2 cellular contexts compared by ENCODE assay signal in the genomic region with DNA sequence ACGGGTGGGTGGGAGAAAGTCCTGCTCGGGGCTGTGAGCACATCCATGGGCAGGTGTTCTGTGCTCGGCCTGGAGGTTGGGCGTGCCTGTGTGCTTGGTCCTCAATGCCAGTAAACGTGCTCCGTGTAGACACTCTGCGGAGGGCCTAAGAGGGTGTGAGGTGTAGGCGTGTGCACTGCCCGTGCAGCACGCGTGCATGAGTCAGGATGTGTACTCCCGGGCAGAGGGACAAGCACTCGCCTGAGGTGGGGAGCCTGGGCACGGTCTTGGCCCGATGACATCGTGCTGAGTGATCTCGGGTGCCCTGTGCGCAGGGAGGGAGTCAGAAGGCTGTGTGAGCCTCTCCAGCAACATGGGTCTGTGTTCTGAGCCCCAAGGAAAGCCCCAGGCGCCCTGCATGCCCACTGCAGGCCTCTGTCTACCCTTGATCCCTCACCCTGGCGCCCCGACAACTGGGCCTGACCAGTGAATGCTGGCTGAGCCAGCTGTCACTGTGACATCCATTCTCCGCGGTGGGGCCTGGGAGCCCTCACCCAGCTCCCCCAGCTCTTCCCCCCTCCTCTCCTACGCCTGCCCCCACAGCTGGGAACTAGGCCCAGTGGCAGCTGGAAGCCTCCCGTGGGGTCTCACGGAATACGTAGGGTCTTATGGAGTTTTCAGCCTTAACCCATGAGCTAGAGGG.
TF ChIP-seq lines count a peak whose summit lies in the region.

No MANE protein-coding gene starts in this region.

TF ChIP-seq in SK-N-SH, 30 proteins besides CTCF, POLR2A, EP300 and RAD21:
- TF ChIP-seq, protein P1, sequence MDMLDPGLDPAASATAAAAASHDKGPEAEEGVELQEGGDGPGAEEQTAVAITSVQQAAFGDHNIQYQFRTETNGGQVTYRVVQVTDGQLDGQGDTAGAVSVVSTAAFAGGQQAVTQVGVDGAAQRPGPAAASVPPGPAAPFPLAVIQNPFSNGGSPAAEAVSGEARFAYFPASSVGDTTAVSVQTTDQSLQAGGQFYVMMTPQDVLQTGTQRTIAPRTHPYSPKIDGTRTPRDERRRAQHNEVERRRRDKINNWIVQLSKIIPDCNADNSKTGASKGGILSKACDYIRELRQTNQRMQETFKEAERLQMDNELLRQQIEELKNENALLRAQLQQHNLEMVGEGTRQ (IDR thresholded peaks at IDR 0.05; ENCODE audit: borderline replicate concordance, low read depth, low read length), result no peak
- TF ChIP-seq FOXJ3 (CRISPR knock-in tag; IDR thresholded peaks at IDR 0.05), result no peak
- TF ChIP-seq FOXM1 (IDR thresholded peaks at IDR 0.05; ENCODE audit: low read depth), result no peak
- TF ChIP-seq ELF1 (IDR thresholded peaks at IDR 0.05), result no peak
- no peak for TF ChIP-seq TEAD4 (IDR thresholded peaks at IDR 0.05; ENCODE audit: borderline replicate concordance, insufficient read depth)
- TF ChIP-seq GATA2 (CRISPR knock-in tag; IDR thresholded peaks at IDR 0.05), result no peak
- no peak for TF ChIP-seq RCOR1 (IDR thresholded peaks at IDR 0.05; ENCODE audit: low read length)

TF ChIP-seq in SK-N-SH treated with all-trans-retinoic acid at 6 μM for 48 hours, 23 proteins besides CTCF, POLR2A, EP300 and RAD21:
- TF ChIP-seq, protein P2, sequence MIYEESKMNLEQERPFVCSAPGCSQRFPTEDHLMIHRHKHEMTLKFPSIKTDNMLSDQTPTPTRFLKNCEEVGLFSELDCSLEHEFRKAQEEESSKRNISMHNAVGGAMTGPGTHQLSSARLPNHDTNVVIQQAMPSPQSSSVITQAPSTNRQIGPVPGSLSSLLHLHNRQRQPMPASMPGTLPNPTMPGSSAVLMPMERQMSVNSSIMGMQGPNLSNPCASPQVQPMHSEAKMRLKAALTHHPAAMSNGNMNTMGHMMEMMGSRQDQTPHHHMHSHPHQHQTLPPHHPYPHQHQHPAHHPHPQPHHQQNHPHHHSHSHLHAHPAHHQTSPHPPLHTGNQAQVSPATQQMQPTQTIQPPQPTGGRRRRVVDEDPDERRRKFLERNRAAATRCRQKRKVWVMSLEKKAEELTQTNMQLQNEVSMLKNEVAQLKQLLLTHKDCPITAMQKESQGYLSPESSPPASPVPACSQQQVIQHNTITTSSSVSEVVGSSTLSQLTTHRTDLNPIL (CRISPR knock-in tag; IDR thresholded peaks at IDR 0.05; ENCODE audit: low read depth), result no peak
- no peak for TF ChIP-seq OSR1 (CRISPR knock-in tag; IDR thresholded peaks at IDR 0.05)
- TF ChIP-seq, protein P3, sequence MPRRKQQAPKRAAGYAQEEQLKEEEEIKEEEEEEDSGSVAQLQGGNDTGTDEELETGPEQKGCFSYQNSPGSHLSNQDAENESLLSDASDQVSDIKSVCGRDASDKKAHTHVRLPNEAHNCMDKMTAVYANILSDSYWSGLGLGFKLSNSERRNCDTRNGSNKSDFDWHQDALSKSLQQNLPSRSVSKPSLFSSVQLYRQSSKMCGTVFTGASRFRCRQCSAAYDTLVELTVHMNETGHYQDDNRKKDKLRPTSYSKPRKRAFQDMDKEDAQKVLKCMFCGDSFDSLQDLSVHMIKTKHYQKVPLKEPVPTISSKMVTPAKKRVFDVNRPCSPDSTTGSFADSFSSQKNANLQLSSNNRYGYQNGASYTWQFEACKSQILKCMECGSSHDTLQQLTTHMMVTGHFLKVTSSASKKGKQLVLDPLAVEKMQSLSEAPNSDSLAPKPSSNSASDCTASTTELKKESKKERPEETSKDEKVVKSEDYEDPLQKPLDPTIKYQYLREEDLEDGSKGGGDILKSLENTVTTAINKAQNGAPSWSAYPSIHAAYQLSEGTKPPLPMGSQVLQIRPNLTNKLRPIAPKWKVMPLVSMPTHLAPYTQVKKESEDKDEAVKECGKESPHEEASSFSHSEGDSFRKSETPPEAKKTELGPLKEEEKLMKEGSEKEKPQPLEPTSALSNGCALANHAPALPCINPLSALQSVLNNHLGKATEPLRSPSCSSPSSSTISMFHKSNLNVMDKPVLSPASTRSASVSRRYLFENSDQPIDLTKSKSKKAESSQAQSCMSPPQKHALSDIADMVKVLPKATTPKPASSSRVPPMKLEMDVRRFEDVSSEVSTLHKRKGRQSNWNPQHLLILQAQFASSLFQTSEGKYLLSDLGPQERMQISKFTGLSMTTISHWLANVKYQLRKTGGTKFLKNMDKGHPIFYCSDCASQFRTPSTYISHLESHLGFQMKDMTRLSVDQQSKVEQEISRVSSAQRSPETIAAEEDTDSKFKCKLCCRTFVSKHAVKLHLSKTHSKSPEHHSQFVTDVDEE (CRISPR knock-in tag; IDR thresholded peaks at IDR 0.05), result no peak
- no peak for TF ChIP-seq PPARA (CRISPR knock-in tag; IDR thresholded peaks at IDR 0.05; ENCODE audit: borderline replicate concordance)
- no peak for TF ChIP-seq ARNTL (CRISPR knock-in tag; IDR thresholded peaks at IDR 0.05; ENCODE audit: borderline replicate concordance, low read depth)
